Comparison of ENCODE assay signal across 16 cellular contexts in the genomic region with DNA sequence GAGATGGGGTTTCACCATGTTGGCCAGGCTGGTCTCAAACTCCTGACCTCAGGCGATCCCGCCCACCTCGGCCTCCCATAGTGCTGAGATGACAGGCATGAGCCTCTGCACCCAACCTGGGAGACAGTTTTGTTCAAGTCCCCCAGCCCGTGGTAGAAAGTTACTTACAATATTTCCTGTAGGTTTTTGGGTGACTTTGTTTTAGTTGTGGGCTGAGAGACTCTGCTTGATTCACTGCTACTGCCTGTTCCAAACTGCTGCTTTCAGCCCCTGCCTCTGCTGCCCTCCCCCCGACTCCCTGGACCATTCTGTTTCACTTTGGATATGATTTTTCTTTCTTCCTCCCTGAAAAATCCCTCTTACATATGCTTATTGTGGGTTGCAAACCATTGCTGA. TPM values are rescaled to one million over a fixed set of nuclear protein-coding genes. Genes with fewer than 3 reads are reported as not detected.
A peak's percentile ranks its signal among the peaks of the same experiment; 100 is the strongest.
DNase-seq lines count a peak whose midpoint lies in the region; ATAC-seq lines count a peak whose summit lies in the region.
"Had no signal": no experiment of that assay in that cellular context is flagged by ENCODE, and none has a peak within 500 bp of the region (broad histone marks: within the 10 kb centered on the region; RNA-seq: fewer than 3 reads in every experiment).

No MANE protein-coding gene starts in this region.

- H3K4me3 Mint-ChIP-seq in CD4-positive, CD25-positive, alpha-beta regulatory T cell = peak overlapping the region; percentile 22 to 90 (median 66)
- peak overlapping the region in 5 of 7 donors; percentile 12 to 62 (median 57) for H3K4me3 Mint-ChIP-seq in CD8-positive, alpha-beta memory T cell
- peak overlapping the region; percentile 36 to 53 (median 42) for H3K4me3 Mint-ChIP-seq in T-cell
- H3K4me3 Mint-ChIP-seq: mesothelial cell of epicardium had no signal

- no peak for DNase-seq in CD4-positive, CD25-positive, alpha-beta regulatory T cell
- no peak for DNase-seq in CD8-positive, alpha-beta memory T cell
- DNase-seq in T-cell (no peak), neuronal stem cell (ENCODE audit: low spot score) (no peak)
- no peak for DNase-seq in effector memory CD4-positive, alpha-beta T cell
- DNase-seq: aorta; DMS53; IMR-90; MV-4-11; right cardiac atrium; stimulated activated CD4-positive, alpha-beta T cell treated with anti-CD3 and anti-CD28 coated beads, Interleukin-2, amount 100 ng/mL, for 24 hours; thyroid gland had no signal

- H3K4me1 ChIP-seq in CD4-positive, CD25-positive, alpha-beta regulatory T cell (ENCODE audit: control insufficient read depth, insufficient read depth, low read length, poor library complexity, severe bottlenecking) = peaks cover 30% of the 10 kb centered on the region
- peaks cover 37% of the 10 kb centered on the region for H3K4me1 ChIP-seq in CD8-positive, alpha-beta memory T cell (ENCODE audit: insufficient read depth, low read length)
- peaks cover 42% of the 10 kb centered on the region for H3K4me1 ChIP-seq in effector memory CD4-positive, alpha-beta T cell (ENCODE audit: control insufficient read depth, insufficient read depth, low read length, poor library complexity, severe bottlenecking)
- H3K4me1 ChIP-seq in neuronal stem cell (ENCODE audit: control insufficient read depth in 2 of 2, insufficient read depth in 1 of 2, low read depth in 1 of 2, low read length in 2 of 2) = peaks cover 0 to 6% of the 10 kb centered on the region in 2 donors

- no peaks in the 10 kb centered on the region for H3K27me3 ChIP-seq in CD4-positive, CD25-positive, alpha-beta regulatory T cell (ENCODE audit: control insufficient read depth, insufficient read depth, low read length)
- no peaks in the 10 kb centered on the region for H3K27me3 ChIP-seq in CD8-positive, alpha-beta memory T cell (ENCODE audit: insufficient read depth, low read length, poor library complexity, severe bottlenecking)
- H3K27me3 ChIP-seq in effector memory CD4-positive, alpha-beta T cell (replicated peaks; ENCODE audit: control insufficient read depth, insufficient read depth, low read length, poor library complexity, severe bottlenecking) = no peaks in the 10 kb centered on the region
- no peaks in the 10 kb centered on the region for H3K27me3 ChIP-seq in neuronal stem cell (ENCODE audit: control insufficient read depth in 3 of 3, insufficient read depth in 3 of 3, low read depth in 1 of 3, low read length in 3 of 3)
- H3K27me3 ChIP-seq: thyroid gland had no signal

- H3K27ac Mint-ChIP-seq in CD4-positive, CD25-positive, alpha-beta regulatory T cell = peak overlapping the region; percentile 52 to 96 (median 69)
- H3K27ac Mint-ChIP-seq in CD8-positive, alpha-beta memory T cell = peak overlapping the region in 4 of 8 donors; percentile 12 to 90 (median 69)
- H3K27ac Mint-ChIP-seq in T-cell = peak overlapping the region; percentile 83 to 84
- H3K27ac Mint-ChIP-seq: mesothelial cell of epicardium had no signal

- no peak overlapping the region for H3K9ac ChIP-seq in neuronal stem cell (ENCODE audit: low read depth, low read length, poor library complexity)

- POLR2A ChIA-PET in CD8-positive, alpha-beta memory T cell (lab: Charles Lee) = interaction anchor here (1.1 kb wide), 1 partner anchor 13 kb away, joined by 3 read pairs; no protein-coding TSS in a partner anchor
- POLR2A ChIA-PET in T-cell (lab: Charles Lee) = no interaction called here

- no peak overlapping the region for H3K14ac ChIP-seq in neuronal stem cell (ENCODE audit: low read length)

- no peaks in the 10 kb centered on the region for H3K79me1 ChIP-seq in neuronal stem cell (ENCODE audit: low read depth, low read length)

- H3K9me3 Mint-ChIP-seq in CD4-positive, CD25-positive, alpha-beta regulatory T cell = peaks cover 0 to 5% (median 0%) of the 10 kb centered on the region in 7 donors
- peaks cover 0 to 4% (median 0%) of the 10 kb centered on the region in 5 donors for H3K9me3 Mint-ChIP-seq in CD8-positive, alpha-beta memory T cell
- no peaks in the 10 kb centered on the region for H3K9me3 Mint-ChIP-seq in T-cell

- peaks cover under 1% of the 10 kb centered on the region for H3K27me3 Mint-ChIP-seq in CD4-positive, CD25-positive, alpha-beta regulatory T cell
- H3K27me3 Mint-ChIP-seq in CD8-positive, alpha-beta memory T cell = peaks cover 3 to 4% of the 10 kb centered on the region in 2 donors
- H3K27me3 Mint-ChIP-seq in T-cell = no peaks in the 10 kb centered on the region

- H2BK5ac ChIP-seq in neuronal stem cell (ENCODE audit: low read length) = no peak overlapping the region

- H3K36me3 ChIP-seq in CD4-positive, CD25-positive, alpha-beta regulatory T cell (ENCODE audit: control insufficient read depth, insufficient read depth, low read length) = no peaks in the 10 kb centered on the region
- H3K36me3 ChIP-seq in CD8-positive, alpha-beta memory T cell (ENCODE audit: insufficient read depth, low read length) = no peaks in the 10 kb centered on the region
- no peaks in the 10 kb centered on the region for H3K36me3 ChIP-seq in effector memory CD4-positive, alpha-beta T cell (ENCODE audit: control insufficient read depth, insufficient read depth, low read length)
- no peaks in the 10 kb centered on the region for H3K36me3 ChIP-seq in neuronal stem cell (replicated peaks in 1 of 2; ENCODE audit: control insufficient read depth in 2 of 2, insufficient read depth in 2 of 2, low read length in 2 of 2)
- H3K36me3 ChIP-seq: thyroid gland had no signal

- no peaks in the 10 kb centered on the region for H3K9me3 ChIP-seq in CD4-positive, CD25-positive, alpha-beta regulatory T cell (ENCODE audit: control insufficient read depth in 2 of 2, low read length in 2 of 2)
- H3K9me3 ChIP-seq in CD8-positive, alpha-beta memory T cell (ENCODE audit: low read length) = no peaks in the 10 kb centered on the region
- no peaks in the 10 kb centered on the region for H3K9me3 ChIP-seq in effector memory CD4-positive, alpha-beta T cell (ENCODE audit: control insufficient read depth, low read length)
- no peaks in the 10 kb centered on the region for H3K9me3 ChIP-seq in neuronal stem cell (replicated peaks in 1 of 2; ENCODE audit: control insufficient read depth in 2 of 2, insufficient read depth in 1 of 2, low read depth in 1 of 2, low read length in 2 of 2)
- H3K9me3 ChIP-seq: thyroid gland had no signal

- no peak overlapping the region for H2BK12ac ChIP-seq in neuronal stem cell (ENCODE audit: low read length)

- H4K91ac ChIP-seq in neuronal stem cell (ENCODE audit: low read depth, low read length, poor library complexity) = no peak overlapping the region

- H3K18ac ChIP-seq in neuronal stem cell (ENCODE audit: low read length) = no peak overlapping the region

- H2AFZ ChIP-seq in neuronal stem cell (ENCODE audit: low read length) = no peak overlapping the region

- no peak overlapping the region for H3K4me2 ChIP-seq in neuronal stem cell (ENCODE audit: insufficient read depth, low read length, poor library complexity, severe bottlenecking)

- no peak overlapping the region for H3K4ac ChIP-seq in neuronal stem cell (ENCODE audit: low read length)

- H3K36me3 Mint-ChIP-seq in CD4-positive, CD25-positive, alpha-beta regulatory T cell = peaks cover 4% of the 10 kb centered on the region
- peaks cover 0 to 3% (median 1%) of the 10 kb centered on the region in 3 donors for H3K36me3 Mint-ChIP-seq in CD8-positive, alpha-beta memory T cell
- no peaks in the 10 kb centered on the region for H3K36me3 Mint-ChIP-seq in T-cell
- H3K36me3 Mint-ChIP-seq: mesothelial cell of epicardium had no signal

- CTCF ChIA-PET in CD8-positive, alpha-beta memory T cell (lab: Charles Lee) = interaction anchor here (0.9 to 4.7 kb wide), 3 partner anchors 13 to 75 kb away, joined by 3 to 28 read pairs (median 4); partner anchors contain the start of gene PCNX1
- CTCF ChIA-PET in T-cell (lab: Charles Lee) = interaction anchor here (0.7 to 1.5 kb wide), 4 partner anchors 12 to 118 kb away, joined by 3 to 7 read pairs (median 4); partner anchors contain the start of gene PCNX1 (in 1 of the 2)

- no peak overlapping the region for H3K23ac ChIP-seq in neuronal stem cell (ENCODE audit: low read depth, low read length, poor library complexity)

- H3K4me1 Mint-ChIP-seq in CD4-positive, CD25-positive, alpha-beta regulatory T cell = peaks cover 26 to 57% (median 34%) of the 10 kb centered on the region in 4 donors
- peaks cover 31 to 67% (median 65%) of the 10 kb centered on the region in 3 donors for H3K4me1 Mint-ChIP-seq in CD8-positive, alpha-beta memory T cell
- H3K4me1 Mint-ChIP-seq in T-cell = peaks cover 49 to 69% (median 65%) of the 10 kb centered on the region in 3 donors

- no peak overlapping the region for H2BK120ac ChIP-seq in neuronal stem cell (ENCODE audit: low read depth, low read length)

- no peak for ATAC-seq in CD4-positive, CD25-positive, alpha-beta regulatory T cell (ENCODE audit: low read depth in 2 of 2)
- ATAC-seq in T-cell (replicated peaks in 1 of 4) (peak; percentile 29 to 48 (median 44)), GM19351 (IDR thresholded peaks at IDR 0.05; ENCODE audit: unreplicated experiment) (no peak), HG03342 (IDR thresholded peaks at IDR 0.05; ENCODE audit: unreplicated experiment) (no peak)
- ATAC-seq: right cardiac atrium had no signal

- H3K4me3 ChIP-seq in CD4-positive, CD25-positive, alpha-beta regulatory T cell (ENCODE audit: low read depth, low read length) = peak overlapping the region; percentile 28
- no peak overlapping the region for H3K4me3 ChIP-seq in CD8-positive, alpha-beta memory T cell (ENCODE audit: low read length)
- no peak overlapping the region for H3K4me3 ChIP-seq in effector memory CD4-positive, alpha-beta T cell (ENCODE audit: insufficient read depth, low read depth, low read length, poor library complexity, severe bottlenecking)
- H3K4me3 ChIP-seq in neuronal stem cell (ENCODE audit: low read length in 2 of 2) = no peak overlapping the region
- H3K4me3 ChIP-seq: thyroid gland had no signal

- peak overlapping the region; percentile 24 for H3K27ac ChIP-seq in CD4-positive, CD25-positive, alpha-beta regulatory T cell (ENCODE audit: insufficient read depth, low read length, poor library complexity, severe bottlenecking)
- H3K27ac ChIP-seq in CD8-positive, alpha-beta memory T cell (ENCODE audit: low read depth, low read length) = no peak overlapping the region
- peak overlapping the region; percentile 39 for H3K27ac ChIP-seq in effector memory CD4-positive, alpha-beta T cell (ENCODE audit: insufficient read depth, low read length, poor library complexity, severe bottlenecking)
- no peak overlapping the region for H3K27ac ChIP-seq in neuronal stem cell (replicated peaks; ENCODE audit: low read length)
- H3K27ac ChIP-seq: thyroid gland, VCaP had no signal

- WGBS in neuronal stem cell (ENCODE audit: extremely low coverage in 2 of 2, insufficient read length in 2 of 2, insufficient replicate concordance in 1 of 2), 2 donors = no CpG with 5 or more reads among the region's 5 CpGs

- H4K8ac ChIP-seq in neuronal stem cell (ENCODE audit: low read depth, low read length) = no peak overlapping the region

- H2BK15ac ChIP-seq in neuronal stem cell (ENCODE audit: low read length) = no peak overlapping the region

- H2AK5ac ChIP-seq in neuronal stem cell (ENCODE audit: low read depth, low read length) = no peak overlapping the region

RNA-seq across cellular contexts. Expression of gene PCNX1, which starts 13.4 kb away (rescaled TPM):
- 202 TPM for total RNA-seq in CD4-positive, CD25-positive, alpha-beta regulatory T cell
- 10 to 100 TPM; 16.4 to 25.7 (median 20.3) TPM for polyA plus RNA-seq in CD4-positive, CD25-positive, alpha-beta regulatory T cell
- total RNA-seq in CD8-positive, alpha-beta memory T cell = 10 to 100 TPM; 37.4 to 46.2 TPM
- polyA plus RNA-seq in CD8-positive, alpha-beta memory T cell = 13.4 TPM
- total RNA-seq in T-cell = 100 to 1,000 TPM in 2 of 5 donors, 10 to 100 TPM in 3; 80.8 to 140 (median 86.3) TPM
- polyA plus RNA-seq in neuronal stem cell (2013, experiment 1 of 2) = 12.7 TPM
- polyA plus RNA-seq in neuronal stem cell (2013, experiment 2 of 2) = 12.0 TPM

Comparison
In these comparisons a context has a peak if more than half of its experiments do, and no peak if none do; other contexts are left out.
1. ATAC-seq: peak in T-cell (4 of 4); none in CD4-positive, CD25-positive, alpha-beta regulatory T cell (0 of 2), GM19351 (single experiment) and HG03342 (single experiment).
2. H3K27ac ChIP-seq: peak in CD4-positive, CD25-positive, alpha-beta regulatory T cell (single experiment) and effector memory CD4-positive, alpha-beta T cell (single experiment); none in CD8-positive, alpha-beta memory T cell (single experiment) and neuronal stem cell (single experiment).
3. Peak in every context shown above with its lines, with median percentiles within 50 percentile points of each other: H3K4me3 Mint-ChIP-seq.